ENCODE assay signal across 42 cellular contexts in genomic region chr6:73323323-73323722, GRCh38. TPM values are rescaled to one million over a fixed set of nuclear protein-coding genes. Genes with fewer than 3 reads are reported as not detected.
"Had no signal": no experiment of that assay in that cellular context is flagged by ENCODE, and none has a peak within 500 bp of the region (broad histone marks: within the 10 kb centered on the region; RNA-seq: fewer than 3 reads in every experiment).

No MANE protein-coding gene starts in this region.

- H3K4me1 ChIP-seq: adrenal gland, body of pancreas, esophagus squamous epithelium, gastroesophageal sphincter had no signal

- H3K4me3 ChIP-seq: adrenal gland, body of pancreas, esophagus squamous epithelium, gastroesophageal sphincter had no signal

- H3K9me3 ChIP-seq: adrenal gland, body of pancreas had no signal

- DNase-seq: activated CD4-positive, alpha-beta memory T cell treated with anti-CD3 and anti-CD28 coated beads for 36 hours; activated CD4-positive, alpha-beta T cell treated with anti-CD3 and anti-CD28 coated beads for 36 hours; activated CD4-positive, alpha-beta T cell treated with anti-CD3 and anti-CD28 coated beads, Interleukin-2, amount 10 ng/mL, durations not matched to agents 24 days and 14 days; activated CD4-positive, CD25-positive, alpha-beta regulatory T cell; activated CD4-positive, CD25-positive, alpha-beta regulatory T cell treated with anti-CD3 and anti-CD28 coated beads, Interleukin-2, amount 50 U/mL, for 72 hours; activated CD8-positive, alpha-beta memory T cell treated with anti-CD3 and anti-CD28 coated beads, Interleukin-2, amount 10 ng/mL, durations not matched to agents 7 days and 5 days; activated CD8-positive, alpha-beta memory T cell treated with anti-CD3 and anti-CD28 coated beads, Interleukin-2, amount 50 U/mL, for 4 hours; activated CD8-positive, alpha-beta T cell treated with anti-CD3 and anti-CD28 coated beads, Interleukin-2, amount 10 ng/mL, durations not matched to agents 7 days and 5 days; activated effector memory CD4-positive, alpha-beta T cell treated with anti-CD3 and anti-CD28 coated beads, Interleukin-2, amount 50 U/mL, for 16 hours; activated naive CD4-positive, alpha-beta T cell treated with anti-CD3 and anti-CD28 coated beads for 36 hours; activated naive CD8-positive, alpha-beta T cell treated with anti-CD3 and anti-CD28 coated beads for 36 hours; activated naive CD8-positive, alpha-beta T cell treated with anti-CD3 and anti-CD28 coated beads, Interleukin-2, amount 50 U/mL, for 24 hours; activated T-cell treated with anti-CD3 and anti-CD28 coated beads, Interleukin-2, amount 50 U/mL, for 1 hour; activated T-cell treated with anti-CD3 and anti-CD28 coated beads, Interleukin-2, amount 50 U/mL, for 48 hours; adrenal gland; amygdala; aorta; body of pancreas; caudate nucleus; cortex of kidney; dermis blood vessel endothelial cell; effector CD4-positive, alpha-beta T cell; effector memory CD8-positive, alpha-beta T cell; esophagus squamous epithelium; foreskin melanocyte; T-helper 1 cell; T-helper 17 cell; T1000; WERI-Rb-1 had no signal

- H3K36me3 ChIP-seq: adrenal gland, esophagus squamous epithelium, gastroesophageal sphincter, WERI-Rb-1 had no signal

- FAIRE-seq: colon, endometrium, endothelial cell of umbilical vein had no signal

- H3K27me3 ChIP-seq: adrenal gland, body of pancreas had no signal

- H3K27ac ChIP-seq: adrenal gland, body of pancreas, epithelial cell of prostate, esophagus squamous epithelium, gastroesophageal sphincter, WERI-Rb-1 had no signal

- ATAC-seq: activated CD4-positive, alpha-beta T cell treated with anti-CD3 and anti-CD28 coated beads for 36 hours; activated CD8-positive, alpha-beta memory T cell treated with anti-CD3 and anti-CD28 coated beads, Interleukin-2, amount 10 ng/mL, durations not matched to agents 7 days and 5 days; activated CD8-positive, alpha-beta T cell treated with anti-CD3 and anti-CD28 coated beads, Interleukin-2, amount 10 ng/mL, durations not matched to agents 7 days and 5 days; activated naive CD8-positive, alpha-beta T cell treated with anti-CD3 and anti-CD28 coated beads, Interleukin-2, amount 50 U/mL, for 24 hours; body of pancreas; effector memory CD8-positive, alpha-beta T cell; gastroesophageal sphincter; T-helper 17 cell had no signal

RNA-seq across cellular contexts. Expression of gene DPPA5, which starts 30.8 kb away (rescaled TPM):
- total RNA-seq: activated CD4-positive, alpha-beta memory T cell treated with anti-CD3 and anti-CD28 coated beads for 36 hours; activated CD4-positive, alpha-beta T cell treated with anti-CD3 and anti-CD28 coated beads for 36 hours; activated CD4-positive, alpha-beta T cell treated with anti-CD3 and anti-CD28 coated beads, Interleukin-2, amount 10 ng/mL, durations not matched to agents 24 days and 14 days; activated CD8-positive, alpha-beta memory T cell treated with anti-CD3 and anti-CD28 coated beads for 36 hours; activated CD8-positive, alpha-beta memory T cell treated with anti-CD3 and anti-CD28 coated beads, Interleukin-2, amount 10 ng/mL, durations not matched to agents 7 days and 5 days; activated CD8-positive, alpha-beta T cell treated with anti-CD3 and anti-CD28 coated beads, Interleukin-2, amount 10 ng/mL, durations not matched to agents 7 days and 5 days; activated naive CD4-positive, alpha-beta T cell treated with anti-CD3 and anti-CD28 coated beads for 36 hours; activated naive CD8-positive, alpha-beta T cell treated with anti-CD3 and anti-CD28 coated beads for 36 hours; activated T-helper 1 cell treated with anti-CD3 and anti-CD28 coated beads, Interleukin-12 subunit alpha, Interleukin-12 subunit beta, Interleukin-2, Interleukin-4 antibody, amounts not matched to agents 30 ng/mL and 10 ng/mL and 1 ng/mL, durations not matched to agents 14 hours and 24 hours and 36 hours; activated T-helper 2 cell treated with anti-CD3 and anti-CD28 coated beads, Interferon-gamma antibody, Interleukin-2, Interleukin-4, amounts not matched to agents 10 μg/mL and 5 μg/mL and 100 μg/mL, durations not matched to agents 14 hours and 24 hours and 36 hours; adrenal gland; aorta; body of pancreas; chondrocyte; dermis blood vessel endothelial cell; endothelial cell of umbilical vein; esophagus squamous epithelium; fibroblast of lung; fibroblast of villous mesenchyme; gastroesophageal sphincter; glomerular endothelial cell; T-helper 17 cell had no signal
- polyA plus RNA-seq: adrenal gland, endothelial cell of umbilical vein, esophagus, fibroblast of lung had no signal

RNA-seq across cellular contexts. Expression of gene KHDC3L, which starts 39.1 kb away (rescaled TPM):
- total RNA-seq: activated CD4-positive, alpha-beta memory T cell treated with anti-CD3 and anti-CD28 coated beads for 36 hours; activated CD4-positive, alpha-beta T cell treated with anti-CD3 and anti-CD28 coated beads for 36 hours; activated CD4-positive, alpha-beta T cell treated with anti-CD3 and anti-CD28 coated beads, Interleukin-2, amount 10 ng/mL, durations not matched to agents 24 days and 14 days; activated CD8-positive, alpha-beta memory T cell treated with anti-CD3 and anti-CD28 coated beads for 36 hours; activated CD8-positive, alpha-beta memory T cell treated with anti-CD3 and anti-CD28 coated beads, Interleukin-2, amount 10 ng/mL, durations not matched to agents 7 days and 5 days; activated CD8-positive, alpha-beta T cell treated with anti-CD3 and anti-CD28 coated beads, Interleukin-2, amount 10 ng/mL, durations not matched to agents 7 days and 5 days; activated naive CD4-positive, alpha-beta T cell treated with anti-CD3 and anti-CD28 coated beads for 36 hours; activated naive CD8-positive, alpha-beta T cell treated with anti-CD3 and anti-CD28 coated beads for 36 hours; activated T-helper 1 cell treated with anti-CD3 and anti-CD28 coated beads, Interleukin-12 subunit alpha, Interleukin-12 subunit beta, Interleukin-2, Interleukin-4 antibody, amounts not matched to agents 30 ng/mL and 10 ng/mL and 1 ng/mL, durations not matched to agents 14 hours and 24 hours and 36 hours; activated T-helper 2 cell treated with anti-CD3 and anti-CD28 coated beads, Interferon-gamma antibody, Interleukin-2, Interleukin-4, amounts not matched to agents 10 μg/mL and 5 μg/mL and 100 μg/mL, durations not matched to agents 14 hours and 24 hours and 36 hours; adrenal gland; aorta; body of pancreas; chondrocyte; dermis blood vessel endothelial cell; endothelial cell of umbilical vein; esophagus squamous epithelium; fibroblast of lung; fibroblast of villous mesenchyme; gastroesophageal sphincter; glomerular endothelial cell; T-helper 17 cell had no signal
- polyA plus RNA-seq: adrenal gland, aorta, endothelial cell of umbilical vein, esophagus, fibroblast of lung had no signal

RNA-seq across cellular contexts. Expression of gene OOEP, which starts 46.4 kb away (rescaled TPM):
- total RNA-seq: activated naive CD8-positive, alpha-beta T cell treated with anti-CD3 and anti-CD28 coated beads for 36 hours; activated T-helper 2 cell treated with anti-CD3 and anti-CD28 coated beads, Interferon-gamma antibody, Interleukin-2, Interleukin-4, amounts not matched to agents 10 μg/mL and 5 μg/mL and 100 μg/mL, durations not matched to agents 14 hours and 24 hours and 36 hours; body of pancreas; chondrocyte; dermis blood vessel endothelial cell; endothelial cell of umbilical vein; gastroesophageal sphincter; glomerular endothelial cell had no signal
